ENCODE assay signal across 28 cellular contexts in the genomic region with DNA sequence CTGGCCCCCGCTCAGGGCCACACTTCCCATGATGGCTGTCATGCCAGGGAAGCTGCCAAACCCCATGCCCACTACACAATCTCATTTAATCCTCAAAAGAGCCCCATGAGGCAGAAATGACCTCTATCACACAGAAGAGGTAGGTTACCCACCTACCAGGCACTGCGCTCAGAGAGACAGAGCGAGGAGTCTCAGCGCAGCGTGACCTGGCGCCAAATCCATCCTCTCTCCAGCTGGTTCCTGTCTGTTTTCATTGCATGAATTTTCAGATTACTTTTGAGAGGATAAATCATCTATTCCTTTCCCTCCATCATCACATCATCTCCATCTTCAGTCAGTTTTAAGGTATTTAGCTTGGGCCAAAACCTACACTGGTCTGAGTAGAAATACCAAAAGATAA.
DNase-seq lines count a peak whose midpoint lies in the region; ATAC-seq and TF ChIP-seq lines count a peak whose summit lies in the region.
"Had no signal": no experiment of that assay in that cellular context is flagged by ENCODE, and none has a peak within 500 bp of the region (broad histone marks: within the 10 kb centered on the region; RNA-seq: fewer than 3 reads in every experiment).

No MANE protein-coding gene starts in this region.

- no peak for DNase-seq in MCF 10A (ENCODE audit: unreplicated experiment)
- DNase-seq in mammary epithelial cell: no peak
- DNase-seq in activated naive CD8-positive, alpha-beta T cell treated with anti-CD3 and anti-CD28 coated beads, Interleukin-2, amount 50 U/mL, for 24 hours: no peak
- DNase-seq in mesenteric fat pad (ENCODE audit: low spot score): peak; percentile 53
- no peak for DNase-seq in left ventricle myocardium superior
- DNase-seq: activated CD4-positive, alpha-beta T cell treated with anti-CD3 and anti-CD28 coated beads, Interleukin-2, amount 10 ng/mL, durations not matched to agents 7 days and 5 days; activated CD8-positive, alpha-beta memory T cell treated with anti-CD3 and anti-CD28 coated beads, Interleukin-2, amount 50 U/mL, for 4 hours; CD4-positive, CD25-positive, alpha-beta regulatory T cell; EL; kidney glomerular epithelial cell; NCI-H1694 treated with DMSO at 0.1 percent for 48 hours; NCI-H2171; NCI-H526; right cardiac atrium; SJCRH30; stimulated activated CD4-positive, alpha-beta T cell treated with anti-CD3 and anti-CD28 coated beads, Interleukin-12 subunit alpha, Interleukin-12 subunit beta, amount 100 ng/mL, for 4 hours; stimulated activated CD4-positive, alpha-beta T cell treated with anti-CD3 and anti-CD28 coated beads, Interleukin-4, amount 100 ng/mL, for 4 hours; stimulated activated naive CD8-positive, alpha-beta T cell treated with anti-CD3 and anti-CD28 coated beads, Interleukin-15, amount 100 ng/mL, for 72 hours; thyroid gland had no signal

- peak overlapping the region; percentile 90 for H3K27ac Mint-ChIP-seq in MCF 10A (ENCODE audit: low read depth, unreplicated experiment)
- peak overlapping the region; percentile 58 for H3K27ac Mint-ChIP-seq in activated naive CD8-positive, alpha-beta T cell treated with anti-CD3 and anti-CD28 coated beads, Interleukin-2, amount 50 U/mL, for 24 hours
- H3K27ac Mint-ChIP-seq in stimulated activated memory B cell treated with anti-CD40 and anti-IgM and Interleukin-4, amounts not matched to agents 10 μg/mL and 1 μg/mL and 100 μg/mL, for 72 hours: peak overlapping the region; percentile 49
- H3K27ac Mint-ChIP-seq: activated CD4-positive, alpha-beta T cell treated with anti-CD3 and anti-CD28 coated beads, Interleukin-2, amount 10 ng/mL, durations not matched to agents 7 days and 5 days; activated T-helper 2 cell treated with anti-CD3 and anti-CD28 coated beads, Interferon-gamma antibody, Interleukin-2, Interleukin-4, amounts not matched to agents 10 μg/mL and 5 μg/mL and 100 μg/mL, durations not matched to agents 14 hours and 24 hours and 36 hours; CD4-positive, CD25-positive, alpha-beta regulatory T cell had no signal

- peaks cover 3% of the 10 kb centered on the region for H3K36me3 ChIP-seq in mammary epithelial cell (ENCODE audit: insufficient read depth, low read length)
- H3K36me3 ChIP-seq: HAP-1, SJCRH30 had no signal

- H3K4me1 Mint-ChIP-seq in MCF 10A (ENCODE audit: insufficient read depth, unreplicated experiment): peaks cover 43% of the 10 kb centered on the region
- H3K4me1 Mint-ChIP-seq in activated naive CD8-positive, alpha-beta T cell treated with anti-CD3 and anti-CD28 coated beads, Interleukin-2, amount 50 U/mL, for 24 hours: peaks cover 4% of the 10 kb centered on the region
- peaks cover 11% of the 10 kb centered on the region for H3K4me1 Mint-ChIP-seq in stimulated activated memory B cell treated with anti-CD40 and anti-IgM and Interleukin-4, amounts not matched to agents 10 μg/mL and 1 μg/mL and 100 μg/mL, for 72 hours
- H3K4me1 Mint-ChIP-seq: activated CD4-positive, alpha-beta T cell treated with anti-CD3 and anti-CD28 coated beads, Interleukin-2, amount 10 ng/mL, durations not matched to agents 7 days and 5 days had no signal

- H2AFZ ChIP-seq in mammary epithelial cell (ENCODE audit: low read depth, low read length): no peak overlapping the region

- ATAC-seq in activated naive CD8-positive, alpha-beta T cell treated with anti-CD3 and anti-CD28 coated beads, Interleukin-2, amount 50 U/mL, for 24 hours: no peak
- no peak for ATAC-seq in stimulated activated memory B cell treated with anti-CD40 and anti-IgM and Interleukin-4, amounts not matched to agents 10 μg/mL and 1 μg/mL and 100 μg/mL, for 72 hours
- ATAC-seq in HG03159 (IDR thresholded peaks at IDR 0.05; ENCODE audit: unreplicated experiment): no peak
- ATAC-seq in left ventricle myocardium superior: no peak
- ATAC-seq in HG03571 (IDR thresholded peaks at IDR 0.05; ENCODE audit: unreplicated experiment): no peak
- ATAC-seq: Panc1; pancreas; right cardiac atrium; stimulated activated naive CD8-positive, alpha-beta T cell treated with anti-CD3 and anti-CD28 coated beads, Interleukin-15, amount 100 ng/mL, for 72 hours had no signal

- no TSS peak for BruUV-seq in MCF 10A (replicated peaks; lab: Mats Ljungman, UMichigan)
- no TSS peak for BruUV-seq in mammary epithelial cell (replicated peaks; lab: Mats Ljungman, UMichigan)

- no peak overlapping the region for H3K4me2 ChIP-seq in mammary epithelial cell (ENCODE audit: insufficient read depth, low read depth, low read length)
- H3K4me2 ChIP-seq: KMS-11 had no signal

- H3K4me3 ChIP-seq in mammary epithelial cell (replicated peaks in 1 of 3; ENCODE audit: insufficient read depth in 1 of 3, low read depth in 2 of 3, low read length in 3 of 3): no peak overlapping the region
- H3K4me3 ChIP-seq: HAP-1, pancreas, SJCRH30, thyroid gland had no signal

- H3K79me2 ChIP-seq in mammary epithelial cell (ENCODE audit: insufficient read depth, low read length): no peaks in the 10 kb centered on the region

- no peak overlapping the region for H3K27ac ChIP-seq in mammary epithelial cell (ENCODE audit: insufficient read depth, low read depth, low read length)
- H3K27ac ChIP-seq: epithelial cell of prostate, KMS-11, pancreas, SJCRH30, thyroid gland had no signal

- no peak overlapping the region for H3K4me3 Mint-ChIP-seq in MCF 10A (ENCODE audit: unreplicated experiment)
- H3K4me3 Mint-ChIP-seq in activated naive CD8-positive, alpha-beta T cell treated with anti-CD3 and anti-CD28 coated beads, Interleukin-2, amount 50 U/mL, for 24 hours: no peak overlapping the region
- H3K4me3 Mint-ChIP-seq in stimulated activated memory B cell treated with anti-CD40 and anti-IgM and Interleukin-4, amounts not matched to agents 10 μg/mL and 1 μg/mL and 100 μg/mL, for 72 hours: no peak overlapping the region
- H3K4me3 Mint-ChIP-seq: activated CD4-positive, alpha-beta T cell treated with anti-CD3 and anti-CD28 coated beads, Interleukin-2, amount 10 ng/mL, durations not matched to agents 7 days and 5 days; CD4-positive, CD25-positive, alpha-beta regulatory T cell; stimulated activated naive CD8-positive, alpha-beta T cell treated with anti-CD3 and anti-CD28 coated beads, Interleukin-15, amount 100 ng/mL, for 72 hours had no signal

- no peaks in the 10 kb centered on the region for H3K9me3 Mint-ChIP-seq in MCF 10A (ENCODE audit: unreplicated experiment)
- no peaks in the 10 kb centered on the region for H3K9me3 Mint-ChIP-seq in activated naive CD8-positive, alpha-beta T cell treated with anti-CD3 and anti-CD28 coated beads, Interleukin-2, amount 50 U/mL, for 24 hours
- H3K9me3 Mint-ChIP-seq in stimulated activated memory B cell treated with anti-CD40 and anti-IgM and Interleukin-4, amounts not matched to agents 10 μg/mL and 1 μg/mL and 100 μg/mL, for 72 hours: no peaks in the 10 kb centered on the region
- H3K9me3 Mint-ChIP-seq: activated CD4-positive, alpha-beta T cell treated with anti-CD3 and anti-CD28 coated beads, Interleukin-2, amount 10 ng/mL, durations not matched to agents 7 days and 5 days; activated T-helper 2 cell treated with anti-CD3 and anti-CD28 coated beads, Interferon-gamma antibody, Interleukin-2, Interleukin-4, amounts not matched to agents 10 μg/mL and 5 μg/mL and 100 μg/mL, durations not matched to agents 14 hours and 24 hours and 36 hours; CD4-positive, CD25-positive, alpha-beta regulatory T cell; stimulated activated naive CD8-positive, alpha-beta T cell treated with anti-CD3 and anti-CD28 coated beads, Interleukin-15, amount 100 ng/mL, for 72 hours had no signal

- no peaks in the 10 kb centered on the region for H3K27me3 Mint-ChIP-seq in MCF 10A (ENCODE audit: insufficient read depth, unreplicated experiment)
- no peaks in the 10 kb centered on the region for H3K27me3 Mint-ChIP-seq in activated naive CD8-positive, alpha-beta T cell treated with anti-CD3 and anti-CD28 coated beads, Interleukin-2, amount 50 U/mL, for 24 hours
- no peaks in the 10 kb centered on the region for H3K27me3 Mint-ChIP-seq in stimulated activated memory B cell treated with anti-CD40 and anti-IgM and Interleukin-4, amounts not matched to agents 10 μg/mL and 1 μg/mL and 100 μg/mL, for 72 hours
- H3K27me3 Mint-ChIP-seq: activated CD4-positive, alpha-beta T cell treated with anti-CD3 and anti-CD28 coated beads, Interleukin-2, amount 10 ng/mL, durations not matched to agents 7 days and 5 days; CD4-positive, CD25-positive, alpha-beta regulatory T cell; stimulated activated naive CD8-positive, alpha-beta T cell treated with anti-CD3 and anti-CD28 coated beads, Interleukin-15, amount 100 ng/mL, for 72 hours had no signal

- dilution Hi-C loops in mammary epithelial cell (cut with HindIII; ENCODE audit: low sequenced_read_pairs): no loop called here

- in situ Hi-C loops in mammary epithelial cell (cut with MboI; ENCODE audit: low sequenced_read_pairs in 2 of 2): no loop called here

- CTCF ChIA-PET in MCF 10A (lab: Yijun Ruan, JAX): interaction anchor here (0.9 kb wide), 1 partner anchor 186 kb away, joined by 3 read pairs; no protein-coding TSS in a partner anchor
- CTCF ChIA-PET in mammary epithelial cell (lab: Charles Lee; ENCODE audit: low non-redundant PET): no interaction called here

- no peaks in the 10 kb centered on the region for H3K9me3 ChIP-seq in mammary epithelial cell (replicated peaks; ENCODE audit: insufficient read depth, low read length)
- H3K9me3 ChIP-seq: HAP-1, pancreas, SJCRH30, thyroid gland had no signal

- TF ChIP-seq CTCF in MCF 10A (IDR thresholded peaks at IDR 0.05; ENCODE audit: unreplicated experiment) (no peak), mammary epithelial cell (conservative IDR thresholded peaks at IDR 0.05 in 1 of 2, IDR thresholded peaks at IDR 0.05 in 1 of 2; ENCODE audit: extremely low read depth in 1 of 2, insufficient read depth in 1 of 2, low read depth in 1 of 2, low read length in 2 of 2) (no peak)

- H3K36me3 Mint-ChIP-seq in MCF 10A (ENCODE audit: insufficient read depth, unreplicated experiment): peaks cover 48% of the 10 kb centered on the region
- H3K36me3 Mint-ChIP-seq in activated naive CD8-positive, alpha-beta T cell treated with anti-CD3 and anti-CD28 coated beads, Interleukin-2, amount 50 U/mL, for 24 hours (ENCODE audit: low read depth): peaks cover 17% of the 10 kb centered on the region
- peaks cover 96% of the 10 kb centered on the region for H3K36me3 Mint-ChIP-seq in stimulated activated memory B cell treated with anti-CD40 and anti-IgM and Interleukin-4, amounts not matched to agents 10 μg/mL and 1 μg/mL and 100 μg/mL, for 72 hours

- peaks cover 23% of the 10 kb centered on the region for H3K4me1 ChIP-seq in mammary epithelial cell (ENCODE audit: insufficient read depth, low read length)
- H3K4me1 ChIP-seq: HAP-1, pancreas had no signal

- WGBS in mammary epithelial cell (ENCODE audit: low coverage, missing lambda C conversion rate): 100% methylated on average over 6 of the region's 6 CpGs

- H4K20me1 ChIP-seq in mammary epithelial cell (ENCODE audit: insufficient read depth, low read length): no peaks in the 10 kb centered on the region

- no peaks in the 10 kb centered on the region for H3K27me3 ChIP-seq in mammary epithelial cell (ENCODE audit: insufficient read depth, low read length)
- H3K27me3 ChIP-seq: pancreas, SJCRH30, thyroid gland had no signal

- no peak overlapping the region for H3K9ac ChIP-seq in mammary epithelial cell (ENCODE audit: insufficient read depth, low read length)
- H3K9ac ChIP-seq: KMS-11 had no signal

- intact Hi-C loops in MCF 10A (cut with micrococcal nuclease) (no loop called here), mammary epithelial cell (cut with micrococcal nuclease) (no loop called here), left ventricle myocardium superior (cut with micrococcal nuclease) (no loop called here)

- POLR2A ChIA-PET in MCF 10A (lab: Yijun Ruan, JAX): interaction anchor here (0.5 kb wide), 1 partner anchor 118 kb away, joined by 3 read pairs; no protein-coding TSS in a partner anchor
